ENCODE assay signal across 1 cellular context in the genomic region with DNA sequence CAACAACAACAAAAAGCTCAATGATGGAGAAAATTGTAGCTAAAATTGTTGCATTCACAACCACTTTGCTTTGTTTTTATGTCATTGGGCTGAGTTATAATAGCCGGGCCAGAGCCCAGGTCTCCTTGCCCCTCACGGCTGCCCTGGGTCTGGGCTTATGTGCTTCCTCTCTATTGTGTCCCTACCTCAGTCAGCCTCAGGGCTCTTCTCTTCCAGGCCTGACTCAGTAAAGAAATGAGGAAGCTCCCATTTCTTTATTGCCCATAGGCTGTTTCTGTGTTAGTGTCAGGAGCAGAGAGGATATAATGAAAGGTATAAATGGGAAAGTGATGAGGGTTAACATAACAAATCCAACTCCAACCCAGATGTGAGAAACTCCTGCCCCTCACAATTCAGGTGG.
TF ChIP-seq lines count a peak whose summit lies in the region.

No MANE protein-coding gene starts in this region.

TF ChIP-seq in HepG2, 621 proteins besides CTCF, POLR2A, EP300 and RAD21:
- TF ChIP-seq RFXANK (CRISPR knock-in tag; IDR thresholded peaks at IDR 0.05), result no peak
- TF ChIP-seq, protein P1, sequence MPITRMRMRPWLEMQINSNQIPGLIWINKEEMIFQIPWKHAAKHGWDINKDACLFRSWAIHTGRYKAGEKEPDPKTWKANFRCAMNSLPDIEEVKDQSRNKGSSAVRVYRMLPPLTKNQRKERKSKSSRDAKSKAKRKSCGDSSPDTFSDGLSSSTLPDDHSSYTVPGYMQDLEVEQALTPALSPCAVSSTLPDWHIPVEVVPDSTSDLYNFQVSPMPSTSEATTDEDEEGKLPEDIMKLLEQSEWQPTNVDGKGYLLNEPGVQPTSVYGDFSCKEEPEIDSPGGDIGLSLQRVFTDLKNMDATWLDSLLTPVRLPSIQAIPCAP (CRISPR knock-in tag; IDR thresholded peaks at IDR 0.05; ENCODE audit: low read depth), result no peak
- TF ChIP-seq, protein P2, sequence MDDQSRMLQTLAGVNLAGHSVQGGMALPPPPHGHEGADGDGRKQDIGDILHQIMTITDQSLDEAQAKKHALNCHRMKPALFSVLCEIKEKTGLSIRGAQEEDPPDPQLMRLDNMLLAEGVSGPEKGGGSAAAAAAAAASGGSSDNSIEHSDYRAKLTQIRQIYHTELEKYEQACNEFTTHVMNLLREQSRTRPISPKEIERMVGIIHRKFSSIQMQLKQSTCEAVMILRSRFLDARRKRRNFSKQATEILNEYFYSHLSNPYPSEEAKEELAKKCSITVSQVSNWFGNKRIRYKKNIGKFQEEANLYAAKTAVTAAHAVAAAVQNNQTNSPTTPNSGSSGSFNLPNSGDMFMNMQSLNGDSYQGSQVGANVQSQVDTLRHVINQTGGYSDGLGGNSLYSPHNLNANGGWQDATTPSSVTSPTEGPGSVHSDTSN (CRISPR knock-in tag; IDR thresholded peaks at IDR 0.05; ENCODE audit: borderline replicate concordance), result no peak
- TF ChIP-seq CENPT (CRISPR knock-in tag; IDR thresholded peaks at IDR 0.05; ENCODE audit: low read depth), result no peak
- TF ChIP-seq SRY (CRISPR knock-in tag; IDR thresholded peaks at IDR 0.05), result no peak
- no peak for TF ChIP-seq HOXA3 (CRISPR knock-in tag; IDR thresholded peaks at IDR 0.05)
- TF ChIP-seq, protein P3, sequence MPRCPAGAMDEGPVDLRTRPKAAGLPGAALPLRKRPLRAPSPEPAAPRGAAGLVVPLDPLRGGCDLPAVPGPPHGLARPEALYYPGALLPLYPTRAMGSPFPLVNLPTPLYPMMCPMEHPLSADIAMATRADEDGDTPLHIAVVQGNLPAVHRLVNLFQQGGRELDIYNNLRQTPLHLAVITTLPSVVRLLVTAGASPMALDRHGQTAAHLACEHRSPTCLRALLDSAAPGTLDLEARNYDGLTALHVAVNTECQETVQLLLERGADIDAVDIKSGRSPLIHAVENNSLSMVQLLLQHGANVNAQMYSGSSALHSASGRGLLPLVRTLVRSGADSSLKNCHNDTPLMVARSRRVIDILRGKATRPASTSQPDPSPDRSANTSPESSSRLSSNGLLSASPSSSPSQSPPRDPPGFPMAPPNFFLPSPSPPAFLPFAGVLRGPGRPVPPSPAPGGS (CRISPR knock-in tag; IDR thresholded peaks at IDR 0.05), result no peak
- TF ChIP-seq ZNF496 (CRISPR knock-in tag; IDR thresholded peaks at IDR 0.05; ENCODE audit: insufficient replicate concordance), result no peak
- no peak for TF ChIP-seq KLF11 (CRISPR knock-in tag; IDR thresholded peaks at IDR 0.05)
- TF ChIP-seq, protein P4, sequence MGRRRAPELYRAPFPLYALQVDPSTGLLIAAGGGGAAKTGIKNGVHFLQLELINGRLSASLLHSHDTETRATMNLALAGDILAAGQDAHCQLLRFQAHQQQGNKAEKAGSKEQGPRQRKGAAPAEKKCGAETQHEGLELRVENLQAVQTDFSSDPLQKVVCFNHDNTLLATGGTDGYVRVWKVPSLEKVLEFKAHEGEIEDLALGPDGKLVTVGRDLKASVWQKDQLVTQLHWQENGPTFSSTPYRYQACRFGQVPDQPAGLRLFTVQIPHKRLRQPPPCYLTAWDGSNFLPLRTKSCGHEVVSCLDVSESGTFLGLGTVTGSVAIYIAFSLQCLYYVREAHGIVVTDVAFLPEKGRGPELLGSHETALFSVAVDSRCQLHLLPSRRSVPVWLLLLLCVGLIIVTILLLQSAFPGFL (CRISPR knock-in tag; IDR thresholded peaks at IDR 0.05), result no peak
- no peak for TF ChIP-seq ZNF619 (CRISPR knock-in tag; IDR thresholded peaks at IDR 0.05)
- TF ChIP-seq, protein P5, sequence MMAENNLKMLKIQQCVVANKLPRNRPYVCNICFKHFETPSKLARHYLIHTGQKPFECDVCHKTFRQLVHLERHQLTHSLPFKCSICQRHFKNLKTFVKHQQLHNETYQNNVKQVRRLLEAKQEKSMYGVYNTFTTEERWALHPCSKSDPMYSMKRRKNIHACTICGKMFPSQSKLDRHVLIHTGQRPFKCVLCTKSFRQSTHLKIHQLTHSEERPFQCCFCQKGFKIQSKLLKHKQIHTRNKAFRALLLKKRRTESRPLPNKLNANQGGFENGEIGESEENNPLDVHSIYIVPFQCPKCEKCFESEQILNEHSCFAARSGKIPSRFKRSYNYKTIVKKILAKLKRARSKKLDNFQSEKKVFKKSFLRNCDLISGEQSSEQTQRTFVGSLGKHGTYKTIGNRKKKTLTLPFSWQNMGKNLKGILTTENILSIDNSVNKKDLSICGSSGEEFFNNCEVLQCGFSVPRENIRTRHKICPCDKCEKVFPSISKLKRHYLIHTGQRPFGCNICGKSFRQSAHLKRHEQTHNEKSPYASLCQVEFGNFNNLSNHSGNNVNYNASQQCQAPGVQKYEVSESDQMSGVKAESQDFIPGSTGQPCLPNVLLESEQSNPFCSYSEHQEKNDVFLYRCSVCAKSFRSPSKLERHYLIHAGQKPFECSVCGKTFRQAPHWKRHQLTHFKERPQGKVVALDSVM (CRISPR knock-in tag; IDR thresholded peaks at IDR 0.05), result no peak
- TF ChIP-seq ZNF589 (CRISPR knock-in tag; conservative IDR thresholded peaks at IDR 0.05), result no peak
- TF ChIP-seq TRAFD1 (CRISPR knock-in tag; IDR thresholded peaks at IDR 0.05; ENCODE audit: borderline replicate concordance), result no peak
- no peak for TF ChIP-seq CEBPZ (IDR thresholded peaks at IDR 0.05; ENCODE audit: low read length)
- TF ChIP-seq ZMYM2 (CRISPR knock-in tag; IDR thresholded peaks at IDR 0.05), result no peak
- TF ChIP-seq, protein P6, sequence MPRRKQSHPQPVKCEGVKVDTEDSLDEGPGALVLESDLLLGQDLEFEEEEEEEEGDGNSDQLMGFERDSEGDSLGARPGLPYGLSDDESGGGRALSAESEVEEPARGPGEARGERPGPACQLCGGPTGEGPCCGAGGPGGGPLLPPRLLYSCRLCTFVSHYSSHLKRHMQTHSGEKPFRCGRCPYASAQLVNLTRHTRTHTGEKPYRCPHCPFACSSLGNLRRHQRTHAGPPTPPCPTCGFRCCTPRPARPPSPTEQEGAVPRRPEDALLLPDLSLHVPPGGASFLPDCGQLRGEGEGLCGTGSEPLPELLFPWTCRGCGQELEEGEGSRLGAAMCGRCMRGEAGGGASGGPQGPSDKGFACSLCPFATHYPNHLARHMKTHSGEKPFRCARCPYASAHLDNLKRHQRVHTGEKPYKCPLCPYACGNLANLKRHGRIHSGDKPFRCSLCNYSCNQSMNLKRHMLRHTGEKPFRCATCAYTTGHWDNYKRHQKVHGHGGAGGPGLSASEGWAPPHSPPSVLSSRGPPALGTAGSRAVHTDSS (CRISPR knock-in tag; conservative IDR thresholded peaks at IDR 0.05), result no peak
- TF ChIP-seq CCDC6 (CRISPR knock-in tag; IDR thresholded peaks at IDR 0.05), result no peak
- no peak for TF ChIP-seq HDAC1 (CRISPR knock-in tag; IDR thresholded peaks at IDR 0.05)
- TF ChIP-seq, protein P7, sequence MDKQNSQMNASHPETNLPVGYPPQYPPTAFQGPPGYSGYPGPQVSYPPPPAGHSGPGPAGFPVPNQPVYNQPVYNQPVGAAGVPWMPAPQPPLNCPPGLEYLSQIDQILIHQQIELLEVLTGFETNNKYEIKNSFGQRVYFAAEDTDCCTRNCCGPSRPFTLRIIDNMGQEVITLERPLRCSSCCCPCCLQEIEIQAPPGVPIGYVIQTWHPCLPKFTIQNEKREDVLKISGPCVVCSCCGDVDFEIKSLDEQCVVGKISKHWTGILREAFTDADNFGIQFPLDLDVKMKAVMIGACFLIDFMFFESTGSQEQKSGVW (CRISPR knock-in tag; IDR thresholded peaks at IDR 0.05; ENCODE audit: borderline replicate concordance), result no peak
